ENCODE assay signal across 8 cellular contexts in genomic region chr6:158232445-158233213, GRCh38.
DNase-seq lines count a peak whose midpoint lies in the region; ATAC-seq and TF ChIP-seq lines count a peak whose summit lies in the region.

No MANE protein-coding gene starts in this region.

- DNase-seq in Caco-2, result peak; percentile 58 to 66
- DNase-seq in SK-N-DZ (ENCODE audit: low spot score), result peak; percentile 71
- DNase-seq in activated naive CD8-positive, alpha-beta T cell treated with anti-CD3 and anti-CD28 coated beads, Interleukin-2, amount 50 U/mL, for 16 hours (ENCODE audit: low read depth, low spot score), result peak; percentile 10
- DNase-seq in cardiac muscle cell (ENCODE audit: low read depth in 1 of 2, low spot score in 1 of 2), result peak; percentile 68 to 77
- peak; percentile 88 for DNase-seq in osteocyte (ENCODE audit: extremely low spot score, unreplicated experiment)

- no TSS peak for BruUV-seq in Caco-2 (replicated peaks; lab: Mats Ljungman, UMichigan)

- H3K9me3 Mint-ChIP-seq in Caco-2 (ENCODE audit: unreplicated experiment) (no peaks in the 10 kb centered on the region), osteocyte (ENCODE audit: unreplicated experiment) (no peaks in the 10 kb centered on the region)

- H3K27ac ChIP-seq in KOPT-K1 (ENCODE audit: low read depth, low read length, poor library complexity, severe bottlenecking) (peak overlapping the region; percentile 22), cardiac muscle cell (peak overlapping the region; percentile 87), urinary bladder (ENCODE audit: low read depth) (peak overlapping the region; percentile 52)

- H3K36me3 ChIP-seq in Caco-2 (ENCODE audit: control insufficient read depth, insufficient read depth, low read length) (no peaks in the 10 kb centered on the region), KOPT-K1 (ENCODE audit: insufficient read depth, low read length) (no peaks in the 10 kb centered on the region), cardiac muscle cell (no peaks in the 10 kb centered on the region), urinary bladder (ENCODE audit: insufficient read depth) (no peaks in the 10 kb centered on the region)

- H3K4me3 ChIP-seq in Caco-2 (ENCODE audit: low read depth, low read length) (peak overlapping the region; percentile 88), cardiac muscle cell (peak overlapping the region; percentile 71), urinary bladder (ENCODE audit: low read depth, low read length) (peak overlapping the region; percentile 100)

- CTCF ChIA-PET in Caco-2 (lab: Charles Lee), result no interaction called here

- H3K9me3 ChIP-seq in Caco-2, result no peaks in the 10 kb centered on the region
- H3K9me3 ChIP-seq in KOPT-K1 (ENCODE audit: insufficient read depth, low read length, poor library complexity, severe bottlenecking), result no peaks in the 10 kb centered on the region
- no peaks in the 10 kb centered on the region for H3K9me3 ChIP-seq in cardiac muscle cell (ENCODE audit: low read depth)

- ATAC-seq in GM21723 (IDR thresholded peaks at IDR 0.05; ENCODE audit: unreplicated experiment), result peak; percentile 41

- H3K4me1 Mint-ChIP-seq in Caco-2 (ENCODE audit: low read depth, unreplicated experiment), result peaks cover 18% of the 10 kb centered on the region
- peaks cover 25% of the 10 kb centered on the region for H3K4me1 Mint-ChIP-seq in osteocyte (ENCODE audit: unreplicated experiment)

- H3K27me3 Mint-ChIP-seq in Caco-2 (ENCODE audit: insufficient read depth, unreplicated experiment), result no peaks in the 10 kb centered on the region
- H3K27me3 Mint-ChIP-seq in osteocyte (ENCODE audit: unreplicated experiment), result no peaks in the 10 kb centered on the region

- H3K36me3 Mint-ChIP-seq in Caco-2 (ENCODE audit: insufficient read depth, unreplicated experiment), result peaks cover 18% of the 10 kb centered on the region
- H3K36me3 Mint-ChIP-seq in osteocyte (ENCODE audit: unreplicated experiment), result no peaks in the 10 kb centered on the region

- H3K4me1 ChIP-seq in Caco-2, result peaks cover 8% of the 10 kb centered on the region; the same call in 1 of the 2 replicates
- no peaks in the 10 kb centered on the region for H3K4me1 ChIP-seq in cardiac muscle cell (ENCODE audit: low read depth)
- H3K4me1 ChIP-seq in urinary bladder (ENCODE audit: insufficient read depth), result no peaks in the 10 kb centered on the region

- H3K27ac Mint-ChIP-seq in Caco-2 (ENCODE audit: unreplicated experiment), result peak overlapping the region; percentile 94
- peak overlapping the region; percentile 89 for H3K27ac Mint-ChIP-seq in osteocyte (ENCODE audit: unreplicated experiment)

- intact Hi-C loops in Caco-2 (cut with micrococcal nuclease; ENCODE audit: unreplicated experiment), result loop anchor here (1.0 kb wide), 1 partner anchor 64 kb away; no protein-coding TSS in a partner anchor

- TF ChIP-seq CTCF in Caco-2 (IDR thresholded peaks at IDR 0.05; ENCODE audit: insufficient read depth in 1 of 2, low read depth in 1 of 2, low read length in 1 of 2, severe bottlenecking in 1 of 2, unreplicated experiment in 1 of 2) (no peak), cardiac muscle cell (IDR thresholded peaks at IDR 0.05; ENCODE audit: low read depth, low read length) (no peak), osteocyte (IDR thresholded peaks at IDR 0.05) (no peak)

- no peaks in the 10 kb centered on the region for H3K27me3 ChIP-seq in Caco-2 (replicated peaks; ENCODE audit: control insufficient read depth, insufficient read depth, low read length)
- no peaks in the 10 kb centered on the region for H3K27me3 ChIP-seq in cardiac muscle cell

- H3K4me3 Mint-ChIP-seq in Caco-2 (ENCODE audit: unreplicated experiment) (peak overlapping the region; percentile 94), osteocyte (ENCODE audit: unreplicated experiment) (peak overlapping the region; percentile 91)

- POLR2A ChIA-PET in Caco-2 (lab: Charles Lee), result no interaction called here

- under 1% methylated on average over 59 of the region's 59 CpGs for WGBS in urinary bladder

Comparison
In these comparisons a context has a peak if more than half of its experiments do, and no peak if none do; other contexts are left out.
1. Peak in every context shown above with its lines: DNase-seq, ATAC-seq, H3K4me3 ChIP-seq and H3K27ac ChIP-seq.
2. DNase-seq: peak in every context shown above with its lines; median percentile 88 in osteocyte; 72 in cardiac muscle cell; 71 in SK-N-DZ; 62 in Caco-2; 10 in activated naive CD8-positive, alpha-beta T cell treated with anti-CD3 and anti-CD28 coated beads, Interleukin-2, amount 50 U/mL, for 16 hours.
3. H3K27ac ChIP-seq: peak in every context shown above with its lines; median percentile 87 in cardiac muscle cell; 52 in urinary bladder; 22 in KOPT-K1.